ENCODE assay signal across 19 cellular contexts in the genomic region with DNA sequence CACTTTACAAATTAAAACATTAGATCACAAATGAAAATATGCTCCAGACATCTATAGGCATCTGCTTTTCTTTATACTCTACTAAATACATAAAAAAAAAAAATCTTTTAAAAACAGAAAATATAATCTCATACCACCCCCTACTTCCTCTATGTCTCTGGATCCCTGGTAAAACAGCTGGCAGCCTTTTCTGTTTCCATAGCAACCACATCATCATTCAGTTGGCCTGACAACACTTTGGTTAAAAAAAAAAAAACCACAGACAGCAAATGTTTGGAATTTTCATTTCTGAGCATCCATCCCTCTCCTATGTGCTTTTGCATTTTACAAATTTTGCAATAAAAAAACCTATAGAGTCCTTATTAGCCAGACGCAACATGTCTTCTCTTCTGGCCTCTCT.
DNase-seq lines count a peak whose midpoint lies in the region; ATAC-seq, FAIRE-seq and TF ChIP-seq lines count a peak whose summit lies in the region.
"Had no signal": no experiment of that assay in that cellular context is flagged by ENCODE, and none has a peak within 500 bp of the region (broad histone marks: within the 10 kb centered on the region; RNA-seq: fewer than 3 reads in every experiment).

No MANE protein-coding gene starts in this region.

- H3K4me3 Mint-ChIP-seq in endothelial cell (ENCODE audit: unreplicated experiment) (no peak overlapping the region), natural killer cell (no peak overlapping the region)
- H3K4me3 Mint-ChIP-seq in stimulated activated naive B cell treated with anti-CD40 and anti-IgM and Interleukin-4, amounts not matched to agents 10 μg/mL and 1 μg/mL and 100 μg/mL, for 72 hours: no peak overlapping the region
- no peak overlapping the region for H3K4me3 Mint-ChIP-seq in natural killer cell treated with Interleukin-12 subunit alpha and Interleukin-12 subunit beta and Interleukin-15 and Interleukin-18, amount 100 ng/mL, for 72 hours
- H3K4me3 Mint-ChIP-seq: activated T-cell treated with anti-CD3 and anti-CD28 coated beads, Interleukin-2, amount 50 U/mL, for 72 hours; CD4-positive, alpha-beta T cell; T-helper 2 cell treated with Interferon-gamma antibody and Interleukin-4, amounts not matched to agents 5 μg/mL and 100 μg/mL, for 36 hours had no signal

- no peak for TF ChIP-seq POLR2A in GM12891 (IDR thresholded peaks at IDR 0.05; ENCODE audit: low read depth, low read length)

- no peak for TF ChIP-seq CTCF in endothelial cell (IDR thresholded peaks at IDR 0.05; ENCODE audit: unreplicated experiment)
- TF ChIP-seq CTCF in natural killer cell (IDR thresholded peaks at IDR 0.05): no peak

- H3K27me3 Mint-ChIP-seq in endothelial cell (ENCODE audit: unreplicated experiment) (no peaks in the 10 kb centered on the region), natural killer cell (ENCODE audit: low read depth in 2 of 2) (no peaks in the 10 kb centered on the region)
- no peaks in the 10 kb centered on the region for H3K27me3 Mint-ChIP-seq in stimulated activated naive B cell treated with anti-CD40 and anti-IgM and Interleukin-4, amounts not matched to agents 10 μg/mL and 1 μg/mL and 100 μg/mL, for 72 hours
- no peaks in the 10 kb centered on the region for H3K27me3 Mint-ChIP-seq in natural killer cell treated with Interleukin-12 subunit alpha and Interleukin-12 subunit beta and Interleukin-15 and Interleukin-18, amount 100 ng/mL, for 72 hours
- H3K27me3 Mint-ChIP-seq: CD4-positive, alpha-beta T cell had no signal

- H3K27ac Mint-ChIP-seq in endothelial cell (ENCODE audit: unreplicated experiment) (peak overlapping the region; percentile 48), natural killer cell (no peak overlapping the region)
- peak overlapping the region; percentile 56 for H3K27ac Mint-ChIP-seq in stimulated activated naive B cell treated with anti-CD40 and anti-IgM and Interleukin-4, amounts not matched to agents 10 μg/mL and 1 μg/mL and 100 μg/mL, for 72 hours
- H3K27ac Mint-ChIP-seq in natural killer cell treated with Interleukin-12 subunit alpha and Interleukin-12 subunit beta and Interleukin-15 and Interleukin-18, amount 100 ng/mL, for 72 hours: no peak overlapping the region
- H3K27ac Mint-ChIP-seq: activated T-cell treated with anti-CD3 and anti-CD28 coated beads, Interleukin-2, amount 50 U/mL, for 72 hours; CD4-positive, alpha-beta T cell; T-helper 2 cell treated with Interferon-gamma antibody and Interleukin-4, amounts not matched to agents 5 μg/mL and 100 μg/mL, for 36 hours had no signal

- H3K36me3 Mint-ChIP-seq in endothelial cell (ENCODE audit: low read depth, unreplicated experiment): no peaks in the 10 kb centered on the region
- H3K36me3 Mint-ChIP-seq in stimulated activated naive B cell treated with anti-CD40 and anti-IgM and Interleukin-4, amounts not matched to agents 10 μg/mL and 1 μg/mL and 100 μg/mL, for 72 hours: peaks cover 30 to 45% of the 10 kb centered on the region in 2 donors
- peaks cover 7% of the 10 kb centered on the region for H3K36me3 Mint-ChIP-seq in natural killer cell
- peaks cover 22% of the 10 kb centered on the region for H3K36me3 Mint-ChIP-seq in natural killer cell treated with Interleukin-12 subunit alpha and Interleukin-12 subunit beta and Interleukin-15 and Interleukin-18, amount 100 ng/mL, for 72 hours

- no peaks in the 10 kb centered on the region for H3K9me3 Mint-ChIP-seq in endothelial cell (ENCODE audit: unreplicated experiment)
- no peaks in the 10 kb centered on the region for H3K9me3 Mint-ChIP-seq in stimulated activated naive B cell treated with anti-CD40 and anti-IgM and Interleukin-4, amounts not matched to agents 10 μg/mL and 1 μg/mL and 100 μg/mL, for 72 hours
- H3K9me3 Mint-ChIP-seq in natural killer cell: no peaks in the 10 kb centered on the region
- H3K9me3 Mint-ChIP-seq in natural killer cell treated with Interleukin-12 subunit alpha and Interleukin-12 subunit beta and Interleukin-15 and Interleukin-18, amount 100 ng/mL, for 72 hours: no peaks in the 10 kb centered on the region
- H3K9me3 Mint-ChIP-seq: activated T-cell treated with anti-CD3 and anti-CD28 coated beads, Interleukin-2, amount 50 U/mL, for 72 hours; CD4-positive, alpha-beta T cell; T-helper 2 cell treated with Interferon-gamma antibody and Interleukin-4, amounts not matched to agents 5 μg/mL and 100 μg/mL, for 36 hours had no signal

- H3K4me1 Mint-ChIP-seq in endothelial cell (ENCODE audit: unreplicated experiment): no peaks in the 10 kb centered on the region
- no peaks in the 10 kb centered on the region for H3K4me1 Mint-ChIP-seq in stimulated activated naive B cell treated with anti-CD40 and anti-IgM and Interleukin-4, amounts not matched to agents 10 μg/mL and 1 μg/mL and 100 μg/mL, for 72 hours
- H3K4me1 Mint-ChIP-seq in natural killer cell: no peaks in the 10 kb centered on the region
- no peaks in the 10 kb centered on the region for H3K4me1 Mint-ChIP-seq in natural killer cell treated with Interleukin-12 subunit alpha and Interleukin-12 subunit beta and Interleukin-15 and Interleukin-18, amount 100 ng/mL, for 72 hours (ENCODE audit: low read depth in 2 of 2)

- ATAC-seq in stimulated activated naive B cell treated with anti-CD40 and anti-IgM and Interleukin-4, amounts not matched to agents 10 μg/mL and 1 μg/mL and 100 μg/mL, for 72 hours (replicated peaks): no peak
- no peak for ATAC-seq in natural killer cell
- ATAC-seq in natural killer cell treated with Interleukin-12 subunit alpha and Interleukin-12 subunit beta and Interleukin-15 and Interleukin-18, amount 100 ng/mL, for 72 hours: no peak
- ATAC-seq: activated T-cell treated with anti-CD3 and anti-CD28 coated beads, Interleukin-2, amount 50 U/mL, for 72 hours had no signal

- intact Hi-C loops in natural killer cell (cut with micrococcal nuclease): no loop called here

- FAIRE-seq in GM12891 (lab: Jason Lieb, UNC): no peak

- DNase-seq in NCI-H2171 treated with DMSO at 0.1 percent for 48 hours (lab: John Stamatoyannopoulos, UW) (peak; percentile 6), NCI-H2171 (lab: John Stamatoyannopoulos, UW) (no peak), MV-4-11 (lab: John Stamatoyannopoulos, UW) (peak; percentile 25), endothelial cell (ENCODE audit: low spot score) (no peak), GM12891 (ENCODE audit: insufficient read length, low spot score) (no peak), natural killer cell (no peak)
- DNase-seq in stimulated activated naive B cell treated with anti-CD40 and anti-IgM and Interleukin-4, amounts not matched to agents 10 μg/mL and 1 μg/mL and 100 μg/mL, for 72 hours: no peak
- DNase-seq in natural killer cell treated with Interleukin-12 subunit alpha and Interleukin-12 subunit beta and Interleukin-15 and Interleukin-18, amount 100 ng/mL, for 72 hours (ENCODE audit: low spot score): no peak
- DNase-seq: activated CD4-positive, CD25-positive, alpha-beta regulatory T cell; activated T-cell treated with anti-CD3 and anti-CD28 coated beads, Interleukin-2, amount 50 U/mL, for 72 hours; CD4-positive, alpha-beta T cell; central memory CD4-positive, alpha-beta T cell; foreskin fibroblast; KG1; left ventricle myocardium inferior; SIG-M5; sigmoid colon; stimulated activated CD4-positive, alpha-beta T cell treated with anti-CD3 and anti-CD28 coated beads, Interleukin-1b, Interleukin-23, amount 100 ng/mL, for 48 hours had no signal

TF ChIP-seq in GM12891, 5 proteins besides CTCF, POLR2A, EP300 and RAD21:
- TF ChIP-seq POU2F2 (IDR thresholded peaks at IDR 0.05; ENCODE audit: low read depth, low read length) (no peak), PAX5 (IDR thresholded peaks at IDR 0.05; ENCODE audit: insufficient read depth, low read length, severe bottlenecking) (no peak)

Comparison
In these comparisons a context has a peak if more than half of its experiments do, and no peak if none do; other contexts are left out.
1. DNase-seq: peak in NCI-H2171 treated with DMSO at 0.1 percent for 48 hours (single experiment) and MV-4-11 (single experiment); none in NCI-H2171 (single experiment), endothelial cell (single experiment), stimulated activated naive B cell treated with anti-CD40 and anti-IgM and Interleukin-4, amounts not matched to agents 10 μg/mL and 1 μg/mL and 100 μg/mL, for 72 hours (single experiment), GM12891 (single experiment), natural killer cell (single experiment) and natural killer cell treated with Interleukin-12 subunit alpha and Interleukin-12 subunit beta and Interleukin-15 and Interleukin-18, amount 100 ng/mL, for 72 hours (single experiment).
2. H3K27ac Mint-ChIP-seq: peak in endothelial cell (single experiment) and stimulated activated naive B cell treated with anti-CD40 and anti-IgM and Interleukin-4, amounts not matched to agents 10 μg/mL and 1 μg/mL and 100 μg/mL, for 72 hours (single experiment); none in natural killer cell (0 of 2) and natural killer cell treated with Interleukin-12 subunit alpha and Interleukin-12 subunit beta and Interleukin-15 and Interleukin-18, amount 100 ng/mL, for 72 hours (0 of 2).